Comparison of ENCODE assay signal across 1 cellular context in the genomic region with DNA sequence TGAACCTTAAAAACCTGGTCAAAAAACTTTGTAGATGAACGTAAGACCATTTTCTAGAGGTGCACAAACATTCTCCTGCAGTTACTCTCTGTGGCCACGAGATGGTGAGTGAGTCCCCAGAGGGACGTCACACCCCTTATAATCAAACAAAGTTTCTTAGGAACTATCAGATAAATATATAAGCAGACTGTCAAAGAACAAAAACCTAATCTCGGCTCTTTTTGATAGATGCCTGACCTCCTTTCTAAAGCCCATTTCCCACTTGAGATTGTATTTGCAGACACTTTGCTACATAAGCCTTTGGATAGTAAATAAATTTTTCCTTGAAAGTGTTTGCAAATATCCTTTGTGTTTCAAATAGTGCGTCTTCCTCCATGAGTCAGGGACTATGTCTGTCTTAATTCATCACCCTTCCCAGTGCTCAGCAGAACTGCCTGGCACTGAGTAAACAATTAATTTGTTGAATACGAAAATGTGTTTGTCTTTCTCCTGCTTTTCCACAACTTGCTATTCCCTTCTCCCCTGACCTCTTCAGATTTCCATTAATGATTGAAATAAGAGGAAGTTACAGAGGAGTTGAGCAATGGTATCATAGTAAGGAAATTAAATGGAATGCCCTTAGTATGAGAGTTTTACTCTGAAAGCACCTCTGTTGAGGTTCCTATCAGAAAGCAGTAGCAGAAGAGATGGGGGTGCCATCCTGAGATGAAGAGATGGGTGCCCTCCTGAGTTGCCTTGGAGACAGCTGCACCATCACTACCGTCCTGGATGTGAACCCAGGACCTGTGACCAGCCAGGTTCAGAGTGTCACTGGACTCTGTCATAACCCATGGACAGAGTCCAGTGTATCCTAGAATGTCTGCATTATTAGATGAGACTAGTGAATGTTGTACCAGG.
TF ChIP-seq lines count a peak whose summit lies in the region.

No MANE protein-coding gene starts in this region.

TF ChIP-seq in K562, 482 proteins besides CTCF, POLR2A, EP300 and RAD21 (continued from another document):
- TF ChIP-seq ATF1 (CRISPR knock-in tag; IDR thresholded peaks at IDR 0.05) = no peak
- peak; percentile 88 for TF ChIP-seq ATF1 (tag; IDR thresholded peaks at IDR 0.05)
- no peak for TF ChIP-seq BRCA1 (IDR thresholded peaks at IDR 0.05)
- no peak for TF ChIP-seq BRCA1 (CRISPR knock-in tag; IDR thresholded peaks at IDR 0.05)
- no peak for TF ChIP-seq HDGF (IDR thresholded peaks at IDR 0.05)
- TF ChIP-seq NRF1 (conservative IDR thresholded peaks at IDR 0.05 in 1 of 2, IDR thresholded peaks at IDR 0.05 in 1 of 2) = no peak
- TF ChIP-seq CREM (IDR thresholded peaks at IDR 0.05; ENCODE audit: low read depth) = peak; percentile 87
- no peak for TF ChIP-seq RBM14 (IDR thresholded peaks at IDR 0.05; ENCODE audit: borderline replicate concordance, insufficient read depth, low read depth, low read length)
- TF ChIP-seq, protein P1, sequence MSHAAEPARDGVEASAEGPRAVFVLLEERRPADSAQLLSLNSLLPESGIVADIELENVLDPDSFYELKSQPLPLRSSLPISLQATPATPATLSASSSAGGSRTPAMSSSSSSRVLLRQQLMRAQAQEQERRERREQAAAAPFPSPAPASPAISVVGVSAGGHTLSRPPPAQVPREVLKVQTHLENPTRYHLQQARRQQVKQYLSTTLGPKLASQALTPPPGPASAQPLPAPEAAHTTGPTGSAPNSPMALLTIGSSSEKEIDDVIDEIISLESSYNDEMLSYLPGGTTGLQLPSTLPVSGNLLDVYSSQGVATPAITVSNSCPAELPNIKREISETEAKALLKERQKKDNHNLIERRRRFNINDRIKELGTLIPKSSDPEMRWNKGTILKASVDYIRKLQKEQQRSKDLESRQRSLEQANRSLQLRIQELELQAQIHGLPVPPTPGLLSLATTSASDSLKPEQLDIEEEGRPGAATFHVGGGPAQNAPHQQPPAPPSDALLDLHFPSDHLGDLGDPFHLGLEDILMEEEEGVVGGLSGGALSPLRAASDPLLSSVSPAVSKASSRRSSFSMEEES (CRISPR knock-in tag; IDR thresholded peaks at IDR 0.05) = no peak
- TF ChIP-seq SREBF1 (IDR thresholded peaks at IDR 0.05; ENCODE audit: borderline replicate concordance, low read depth, low read length) = no peak
- TF ChIP-seq, protein P2, sequence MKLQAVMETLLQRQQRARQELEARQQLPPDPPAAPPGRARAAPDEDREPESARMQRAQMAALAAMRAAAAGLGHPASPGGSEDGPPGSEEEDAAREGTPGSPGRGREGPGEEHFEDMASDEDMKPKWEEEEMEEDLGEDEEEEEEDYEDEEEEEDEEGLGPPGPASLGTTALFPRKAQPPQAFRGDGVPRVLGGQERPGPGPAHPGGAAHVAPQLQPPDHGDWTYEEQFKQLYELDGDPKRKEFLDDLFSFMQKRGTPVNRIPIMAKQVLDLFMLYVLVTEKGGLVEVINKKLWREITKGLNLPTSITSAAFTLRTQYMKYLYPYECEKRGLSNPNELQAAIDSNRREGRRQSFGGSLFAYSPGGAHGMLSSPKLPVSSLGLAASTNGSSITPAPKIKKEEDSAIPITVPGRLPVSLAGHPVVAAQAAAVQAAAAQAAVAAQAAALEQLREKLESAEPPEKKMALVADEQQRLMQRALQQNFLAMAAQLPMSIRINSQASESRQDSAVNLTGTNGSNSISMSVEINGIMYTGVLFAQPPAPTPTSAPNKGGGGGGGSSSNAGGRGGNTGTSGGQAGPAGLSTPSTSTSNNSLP (IDR thresholded peaks at IDR 0.05; ENCODE audit: borderline replicate concordance, low read depth, low read length) = 0 out of 2 replicates have a peak, but pooled peaks have one; percentile 22
- TF ChIP-seq, protein P3, sequence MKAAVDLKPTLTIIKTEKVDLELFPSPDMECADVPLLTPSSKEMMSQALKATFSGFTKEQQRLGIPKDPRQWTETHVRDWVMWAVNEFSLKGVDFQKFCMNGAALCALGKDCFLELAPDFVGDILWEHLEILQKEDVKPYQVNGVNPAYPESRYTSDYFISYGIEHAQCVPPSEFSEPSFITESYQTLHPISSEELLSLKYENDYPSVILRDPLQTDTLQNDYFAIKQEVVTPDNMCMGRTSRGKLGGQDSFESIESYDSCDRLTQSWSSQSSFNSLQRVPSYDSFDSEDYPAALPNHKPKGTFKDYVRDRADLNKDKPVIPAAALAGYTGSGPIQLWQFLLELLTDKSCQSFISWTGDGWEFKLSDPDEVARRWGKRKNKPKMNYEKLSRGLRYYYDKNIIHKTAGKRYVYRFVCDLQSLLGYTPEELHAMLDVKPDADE (conservative IDR thresholded peaks at IDR 0.05; ENCODE audit: control insufficient read depth, low read depth, low read length) = no peak
- TF ChIP-seq, protein P4, sequence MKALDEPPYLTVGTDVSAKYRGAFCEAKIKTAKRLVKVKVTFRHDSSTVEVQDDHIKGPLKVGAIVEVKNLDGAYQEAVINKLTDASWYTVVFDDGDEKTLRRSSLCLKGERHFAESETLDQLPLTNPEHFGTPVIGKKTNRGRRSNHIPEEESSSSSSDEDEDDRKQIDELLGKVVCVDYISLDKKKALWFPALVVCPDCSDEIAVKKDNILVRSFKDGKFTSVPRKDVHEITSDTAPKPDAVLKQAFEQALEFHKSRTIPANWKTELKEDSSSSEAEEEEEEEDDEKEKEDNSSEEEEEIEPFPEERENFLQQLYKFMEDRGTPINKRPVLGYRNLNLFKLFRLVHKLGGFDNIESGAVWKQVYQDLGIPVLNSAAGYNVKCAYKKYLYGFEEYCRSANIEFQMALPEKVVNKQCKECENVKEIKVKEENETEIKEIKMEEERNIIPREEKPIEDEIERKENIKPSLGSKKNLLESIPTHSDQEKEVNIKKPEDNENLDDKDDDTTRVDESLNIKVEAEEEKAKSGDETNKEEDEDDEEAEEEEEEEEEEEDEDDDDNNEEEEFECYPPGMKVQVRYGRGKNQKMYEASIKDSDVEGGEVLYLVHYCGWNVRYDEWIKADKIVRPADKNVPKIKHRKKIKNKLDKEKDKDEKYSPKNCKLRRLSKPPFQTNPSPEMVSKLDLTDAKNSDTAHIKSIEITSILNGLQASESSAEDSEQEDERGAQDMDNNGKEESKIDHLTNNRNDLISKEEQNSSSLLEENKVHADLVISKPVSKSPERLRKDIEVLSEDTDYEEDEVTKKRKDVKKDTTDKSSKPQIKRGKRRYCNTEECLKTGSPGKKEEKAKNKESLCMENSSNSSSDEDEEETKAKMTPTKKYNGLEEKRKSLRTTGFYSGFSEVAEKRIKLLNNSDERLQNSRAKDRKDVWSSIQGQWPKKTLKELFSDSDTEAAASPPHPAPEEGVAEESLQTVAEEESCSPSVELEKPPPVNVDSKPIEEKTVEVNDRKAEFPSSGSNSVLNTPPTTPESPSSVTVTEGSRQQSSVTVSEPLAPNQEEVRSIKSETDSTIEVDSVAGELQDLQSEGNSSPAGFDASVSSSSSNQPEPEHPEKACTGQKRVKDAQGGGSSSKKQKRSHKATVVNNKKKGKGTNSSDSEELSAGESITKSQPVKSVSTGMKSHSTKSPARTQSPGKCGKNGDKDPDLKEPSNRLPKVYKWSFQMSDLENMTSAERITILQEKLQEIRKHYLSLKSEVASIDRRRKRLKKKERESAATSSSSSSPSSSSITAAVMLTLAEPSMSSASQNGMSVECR (CRISPR knock-in tag; IDR thresholded peaks at IDR 0.05) = no peak
- TF ChIP-seq, protein P5, sequence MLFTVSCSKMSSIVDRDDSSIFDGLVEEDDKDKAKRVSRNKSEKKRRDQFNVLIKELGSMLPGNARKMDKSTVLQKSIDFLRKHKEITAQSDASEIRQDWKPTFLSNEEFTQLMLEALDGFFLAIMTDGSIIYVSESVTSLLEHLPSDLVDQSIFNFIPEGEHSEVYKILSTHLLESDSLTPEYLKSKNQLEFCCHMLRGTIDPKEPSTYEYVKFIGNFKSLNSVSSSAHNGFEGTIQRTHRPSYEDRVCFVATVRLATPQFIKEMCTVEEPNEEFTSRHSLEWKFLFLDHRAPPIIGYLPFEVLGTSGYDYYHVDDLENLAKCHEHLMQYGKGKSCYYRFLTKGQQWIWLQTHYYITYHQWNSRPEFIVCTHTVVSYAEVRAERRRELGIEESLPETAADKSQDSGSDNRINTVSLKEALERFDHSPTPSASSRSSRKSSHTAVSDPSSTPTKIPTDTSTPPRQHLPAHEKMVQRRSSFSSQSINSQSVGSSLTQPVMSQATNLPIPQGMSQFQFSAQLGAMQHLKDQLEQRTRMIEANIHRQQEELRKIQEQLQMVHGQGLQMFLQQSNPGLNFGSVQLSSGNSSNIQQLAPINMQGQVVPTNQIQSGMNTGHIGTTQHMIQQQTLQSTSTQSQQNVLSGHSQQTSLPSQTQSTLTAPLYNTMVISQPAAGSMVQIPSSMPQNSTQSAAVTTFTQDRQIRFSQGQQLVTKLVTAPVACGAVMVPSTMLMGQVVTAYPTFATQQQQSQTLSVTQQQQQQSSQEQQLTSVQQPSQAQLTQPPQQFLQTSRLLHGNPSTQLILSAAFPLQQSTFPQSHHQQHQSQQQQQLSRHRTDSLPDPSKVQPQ (CRISPR knock-in tag; IDR thresholded peaks at IDR 0.05; ENCODE audit: borderline replicate concordance) = no peak
- TF ChIP-seq JUND (IDR thresholded peaks at IDR 0.05; ENCODE audit: borderline replicate concordance, low read depth, low read length) = peak; percentile 38; the same call in 1 of the 2 replicates
- TF ChIP-seq JUND (tag; IDR thresholded peaks at IDR 0.05; ENCODE audit: borderline replicate concordance, low read depth, low read length) = no peak
- peak; percentile 65 for TF ChIP-seq SMC3 (conservative IDR thresholded peaks at IDR 0.05; ENCODE audit: insufficient read depth, low read depth, low read length)
- TF ChIP-seq, protein P6, sequence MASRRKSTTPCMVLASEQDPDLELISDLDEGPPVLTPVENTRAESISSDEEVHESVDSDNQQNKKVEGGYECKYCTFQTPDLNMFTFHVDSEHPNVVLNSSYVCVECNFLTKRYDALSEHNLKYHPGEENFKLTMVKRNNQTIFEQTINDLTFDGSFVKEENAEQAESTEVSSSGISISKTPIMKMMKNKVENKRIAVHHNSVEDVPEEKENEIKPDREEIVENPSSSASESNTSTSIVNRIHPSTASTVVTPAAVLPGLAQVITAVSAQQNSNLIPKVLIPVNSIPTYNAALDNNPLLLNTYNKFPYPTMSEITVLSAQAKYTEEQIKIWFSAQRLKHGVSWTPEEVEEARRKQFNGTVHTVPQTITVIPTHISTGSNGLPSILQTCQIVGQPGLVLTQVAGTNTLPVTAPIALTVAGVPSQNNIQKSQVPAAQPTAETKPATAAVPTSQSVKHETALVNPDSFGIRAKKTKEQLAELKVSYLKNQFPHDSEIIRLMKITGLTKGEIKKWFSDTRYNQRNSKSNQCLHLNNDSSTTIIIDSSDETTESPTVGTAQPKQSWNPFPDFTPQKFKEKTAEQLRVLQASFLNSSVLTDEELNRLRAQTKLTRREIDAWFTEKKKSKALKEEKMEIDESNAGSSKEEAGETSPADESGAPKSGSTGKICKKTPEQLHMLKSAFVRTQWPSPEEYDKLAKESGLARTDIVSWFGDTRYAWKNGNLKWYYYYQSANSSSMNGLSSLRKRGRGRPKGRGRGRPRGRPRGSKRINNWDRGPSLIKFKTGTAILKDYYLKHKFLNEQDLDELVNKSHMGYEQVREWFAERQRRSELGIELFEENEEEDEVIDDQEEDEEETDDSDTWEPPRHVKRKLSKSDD (conservative IDR thresholded peaks at IDR 0.05; ENCODE audit: low read length) = no peak
- TF ChIP-seq ZNF717 (CRISPR knock-in tag; IDR thresholded peaks at IDR 0.05) = no peak
- TF ChIP-seq, protein P7, sequence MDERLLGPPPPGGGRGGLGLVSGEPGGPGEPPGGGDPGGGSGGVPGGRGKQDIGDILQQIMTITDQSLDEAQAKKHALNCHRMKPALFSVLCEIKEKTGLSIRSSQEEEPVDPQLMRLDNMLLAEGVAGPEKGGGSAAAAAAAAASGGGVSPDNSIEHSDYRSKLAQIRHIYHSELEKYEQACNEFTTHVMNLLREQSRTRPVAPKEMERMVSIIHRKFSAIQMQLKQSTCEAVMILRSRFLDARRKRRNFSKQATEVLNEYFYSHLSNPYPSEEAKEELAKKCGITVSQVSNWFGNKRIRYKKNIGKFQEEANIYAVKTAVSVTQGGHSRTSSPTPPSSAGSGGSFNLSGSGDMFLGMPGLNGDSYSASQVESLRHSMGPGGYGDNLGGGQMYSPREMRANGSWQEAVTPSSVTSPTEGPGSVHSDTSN (CRISPR knock-in tag; IDR thresholded peaks at IDR 0.05; ENCODE audit: low read depth) = no peak
- TF ChIP-seq, protein P7 (tag; conservative IDR thresholded peaks at IDR 0.05; ENCODE audit: low read depth) = no peak
- TF ChIP-seq, protein P8, sequence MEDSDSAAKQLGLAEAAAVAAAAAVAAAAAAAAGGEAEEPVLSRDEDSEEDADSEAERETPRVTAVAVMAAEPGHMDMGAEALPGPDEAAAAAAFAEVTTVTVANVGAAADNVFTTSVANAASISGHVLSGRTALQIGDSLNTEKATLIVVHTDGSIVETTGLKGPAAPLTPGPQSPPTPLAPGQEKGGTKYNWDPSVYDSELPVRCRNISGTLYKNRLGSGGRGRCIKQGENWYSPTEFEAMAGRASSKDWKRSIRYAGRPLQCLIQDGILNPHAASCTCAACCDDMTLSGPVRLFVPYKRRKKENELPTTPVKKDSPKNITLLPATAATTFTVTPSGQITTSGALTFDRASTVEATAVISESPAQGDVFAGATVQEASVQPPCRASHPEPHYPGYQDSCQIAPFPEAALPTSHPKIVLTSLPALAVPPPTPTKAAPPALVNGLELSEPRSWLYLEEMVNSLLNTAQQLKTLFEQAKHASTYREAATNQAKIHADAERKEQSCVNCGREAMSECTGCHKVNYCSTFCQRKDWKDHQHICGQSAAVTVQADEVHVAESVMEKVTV (CRISPR knock-in tag; IDR thresholded peaks at IDR 0.05) = 0 out of 2 replicates have a peak, but pooled peaks have one; percentile 22
- 0 out of 4 replicates have a peak, but pooled peaks of 1 of the 2 experiments have one; percentile 11 for TF ChIP-seq TBL1XR1 (IDR thresholded peaks at IDR 0.05; ENCODE audit: low read length in 2 of 2)
- 0 out of 2 replicates have a peak, but pooled peaks have one; percentile 50 for TF ChIP-seq KLF13 (tag; IDR thresholded peaks at IDR 0.05; ENCODE audit: borderline replicate concordance, low read depth)
